Comparison of ENCODE assay signal across 21 cellular contexts in the genomic region with DNA sequence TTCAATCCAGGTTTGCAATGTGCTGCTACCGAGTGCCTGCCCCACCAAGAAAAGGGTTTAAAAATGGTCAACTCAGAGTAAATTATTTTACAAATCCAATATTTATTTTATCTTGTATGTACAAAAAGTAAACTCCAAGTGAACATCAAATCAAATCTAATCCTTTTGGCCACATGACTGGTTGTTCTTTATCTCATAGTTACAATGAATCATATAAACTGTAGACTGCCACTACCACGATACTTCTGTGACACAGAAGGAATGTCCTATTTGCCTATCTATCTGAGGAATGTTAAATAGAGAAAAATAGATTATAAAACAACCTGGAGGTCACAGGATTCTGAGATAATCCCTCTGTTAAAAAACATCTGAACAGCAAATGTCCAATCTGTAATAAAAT.
"Had no signal": no experiment of that assay in that cellular context is flagged by ENCODE, and none has a peak within 500 bp of the region (broad histone marks: within the 10 kb centered on the region; RNA-seq: fewer than 3 reads in every experiment).

No MANE protein-coding gene starts in this region.

- H3K27ac ChIP-seq: coronary artery, heart right ventricle, neutrophil, stomach, thoracic aorta, transverse colon had no signal

- H3K27me3 ChIP-seq: heart right ventricle, stomach, transverse colon had no signal

- H3K4me3 ChIP-seq: coronary artery, heart right ventricle, lung, stomach, thoracic aorta, transverse colon had no signal

- H3K36me3 ChIP-seq: heart right ventricle, neutrophil, stomach, transverse colon had no signal

- DNase-seq: effector CD4-positive, alpha-beta T cell; heart right ventricle; immature natural killer cell; kidney; left cardiac atrium; left ventricle myocardium superior; mesendoderm; naive B cell; posterior cingulate gyrus; right cardiac atrium; small intestine; stimulated activated CD4-positive, alpha-beta T cell treated with anti-CD3 and anti-CD28 coated beads, Interleukin-12 subunit alpha, Interleukin-12 subunit beta, amount 100 ng/mL, for 4 hours; stimulated activated naive CD4-positive, alpha-beta T cell; stomach; substantia nigra; transverse colon had no signal

- FAIRE-seq: frontal cortex, kidney, small intestine had no signal

- H3K4me1 ChIP-seq: heart right ventricle, stomach, transverse colon had no signal

- ATAC-seq: heart right ventricle, left ventricle myocardium superior, right cardiac atrium had no signal

- H3K9me3 ChIP-seq: heart right ventricle, neutrophil, stomach, thoracic aorta, transverse colon had no signal
